ENCODE assay signal across 17 cellular contexts in genomic region chr11:134505125-134505524, GRCh38.
DNase-seq lines count a peak whose midpoint lies in the region; ATAC-seq and TF ChIP-seq lines count a peak whose summit lies in the region.
"Had no signal": no experiment of that assay in that cellular context is flagged by ENCODE, and none has a peak within 500 bp of the region (broad histone marks: within the 10 kb centered on the region; RNA-seq: fewer than 3 reads in every experiment).

No MANE protein-coding gene starts in this region.

- POLR2A ChIA-PET in SK-N-SH (lab: Yijun Ruan, JAX) = no interaction called here

- no peaks in the 10 kb centered on the region for H3K36me3 ChIP-seq in SK-N-SH (replicated peaks in 1 of 2; ENCODE audit: control insufficient read depth in 1 of 2, insufficient read depth in 2 of 2, low read length in 1 of 2)
- no peaks in the 10 kb centered on the region for H3K36me3 ChIP-seq in endodermal cell (ENCODE audit: control insufficient read depth, insufficient read depth, low read length)
- H3K36me3 ChIP-seq: BLaER1 treated with 17β-estradiol and CSF1 and Interleukin-3, amounts not matched to agents 10 nM and 100 nM had no signal

- H3K4me3 ChIP-seq in SK-N-SH (ENCODE audit: low read depth in 2 of 2, low read length in 1 of 2) = no peak overlapping the region
- no peak overlapping the region for H3K4me3 ChIP-seq in endodermal cell (ENCODE audit: low read length)
- H3K4me3 ChIP-seq: A549; BLaER1 treated with 17β-estradiol and CSF1 and Interleukin-3, amounts not matched to agents 10 nM and 100 nM had no signal

- CTCF ChIA-PET in SK-N-SH (lab: Yijun Ruan, JAX) = interaction anchor here (1.7 kb wide), 1 partner anchor 11 kb away, joined by 3 read pairs; no protein-coding TSS in a partner anchor

- no peak for ATAC-seq in effector memory CD8-positive, alpha-beta T cell (replicated peaks)
- ATAC-seq: A549; CD8-positive, alpha-beta T cell had no signal

- H3K4me3 Mint-ChIP-seq in endodermal cell = no peak overlapping the region
- no peak overlapping the region for H3K4me3 Mint-ChIP-seq in effector memory CD8-positive, alpha-beta T cell
- H3K4me3 Mint-ChIP-seq: B cell; CD4-positive, alpha-beta T cell; CD8-positive, alpha-beta T cell had no signal

- no peaks in the 10 kb centered on the region for H3K27me3 ChIP-seq in SK-N-SH (ENCODE audit: insufficient read depth)
- no peaks in the 10 kb centered on the region for H3K27me3 ChIP-seq in endodermal cell (ENCODE audit: control insufficient read depth, insufficient read depth, low read length, poor library complexity, severe bottlenecking)
- H3K27me3 ChIP-seq: BLaER1 treated with 17β-estradiol and CSF1 and Interleukin-3, amounts not matched to agents 10 nM and 100 nM had no signal

- H3K9me3 ChIP-seq in SK-N-SH = no peaks in the 10 kb centered on the region
- H3K9me3 ChIP-seq in endodermal cell (ENCODE audit: control insufficient read depth, low read length) = no peaks in the 10 kb centered on the region
- H3K9me3 ChIP-seq: A549; BLaER1 treated with 17β-estradiol and CSF1 and Interleukin-3, amounts not matched to agents 10 nM and 100 nM; Caco-2 had no signal

- H3K9me3 Mint-ChIP-seq in endodermal cell = no peaks in the 10 kb centered on the region
- no peaks in the 10 kb centered on the region for H3K9me3 Mint-ChIP-seq in effector memory CD8-positive, alpha-beta T cell
- H3K9me3 Mint-ChIP-seq: CD4-positive, alpha-beta T cell; CD8-positive, alpha-beta T cell had no signal

- H3K4me1 ChIP-seq in SK-N-SH (ENCODE audit: control insufficient read depth in 1 of 2, insufficient read depth in 2 of 2, low read depth in 1 of 2, low read length in 1 of 2) (peaks cover 0 to 9% of the 10 kb centered on the region in 2 experiments; a peak in 1 of 4 replicates), endodermal cell (ENCODE audit: control insufficient read depth, insufficient read depth, low read length) (no peaks in the 10 kb centered on the region)
- H3K4me1 ChIP-seq: A549, Caco-2 had no signal

- DNase-seq in activated effector memory CD4-positive, alpha-beta T cell treated with anti-CD3 and anti-CD28 coated beads, Interleukin-2, amount 50 U/mL, for 16 hours = peak; percentile 10
- no peak for DNase-seq in activated effector memory CD4-positive, alpha-beta T cell treated with Interleukin-2 at 50 U/mL for 16 hours
- DNase-seq in SK-N-SH (peak; percentile 54), endodermal cell (peak; percentile 5)
- no peak for DNase-seq in effector memory CD8-positive, alpha-beta T cell
- DNase-seq: AML-193; Calu3; CD8-positive, alpha-beta T cell; DMS79 treated with DMSO at 0.1 percent for 48 hours; GF-D8 had no signal

- H3K9me2 ChIP-seq in SK-N-SH = no peaks in the 10 kb centered on the region

- no peaks in the 10 kb centered on the region for H3F3A ChIP-seq in SK-N-SH (replicated peaks; ENCODE audit: insufficient read depth)

- H3K27ac ChIP-seq in SK-N-SH (ENCODE audit: low read depth in 2 of 2, low read length in 1 of 2) (no peak overlapping the region), endodermal cell (ENCODE audit: low read depth, low read length) (no peak overlapping the region)
- H3K27ac ChIP-seq: 22Rv1; A549; BLaER1 treated with 17β-estradiol and CSF1 and Interleukin-3, amounts not matched to agents 10 nM and 100 nM; C4-2B had no signal

- no peak overlapping the region for H3K27ac Mint-ChIP-seq in endodermal cell
- H3K27ac Mint-ChIP-seq in effector memory CD8-positive, alpha-beta T cell = no peak overlapping the region
- H3K27ac Mint-ChIP-seq: B cell; CD4-positive, alpha-beta T cell; CD8-positive, alpha-beta T cell had no signal

- H3K9ac ChIP-seq in SK-N-SH (no peak overlapping the region), endodermal cell (ENCODE audit: extremely low read depth, low read length, poor library complexity, severe bottlenecking) (no peak overlapping the region)
- H3K9ac ChIP-seq: BLaER1 treated with 17β-estradiol and CSF1 and Interleukin-3, amounts not matched to agents 10 nM and 100 nM had no signal

- no peak for TF ChIP-seq CTCF in SK-N-SH (IDR thresholded peaks at IDR 0.05)
- no peak for TF ChIP-seq CTCF in endodermal cell (conservative IDR thresholded peaks at IDR 0.05)

- peaks cover 35% of the 10 kb centered on the region for H3K27me3 Mint-ChIP-seq in endodermal cell (ENCODE audit: insufficient read depth)
- H3K27me3 Mint-ChIP-seq in effector memory CD8-positive, alpha-beta T cell = peaks cover 25 to 72% of the 10 kb centered on the region in 2 donors

- TF ChIP-seq RAD21 in SK-N-SH (IDR thresholded peaks at IDR 0.05; ENCODE audit: low read length) = no peak

- H3K36me3 Mint-ChIP-seq in endodermal cell (ENCODE audit: low read depth) = no peaks in the 10 kb centered on the region
- H3K36me3 Mint-ChIP-seq in effector memory CD8-positive, alpha-beta T cell (ENCODE audit: insufficient read depth) = peaks cover 2% of the 10 kb centered on the region
- H3K36me3 Mint-ChIP-seq: CD8-positive, alpha-beta T cell had no signal

- H4K20me1 ChIP-seq in SK-N-SH (ENCODE audit: insufficient read depth) = no peaks in the 10 kb centered on the region

- peaks cover 8% of the 10 kb centered on the region for H3K4me1 Mint-ChIP-seq in endodermal cell
- H3K4me1 Mint-ChIP-seq in effector memory CD8-positive, alpha-beta T cell (ENCODE audit: low read depth in 2 of 2) = peaks cover 0 to 3% of the 10 kb centered on the region in 2 donors
- H3K4me1 Mint-ChIP-seq: B cell had no signal

- TF ChIP-seq EP300 in SK-N-SH (IDR thresholded peaks at IDR 0.05; ENCODE audit: borderline replicate concordance in 1 of 2, low read depth in 1 of 2, low read length in 1 of 2) = no peak

- H2AFZ ChIP-seq in SK-N-SH (ENCODE audit: low read depth) = no peak overlapping the region

- WGBS in SK-N-SH (ENCODE audit: low lambda C conversion rate) = 20% methylated on average over 3 of the region's 3 CpGs
- WGBS in endodermal cell (ENCODE audit: insufficient coverage in 1 of 2, insufficient read length in 1 of 2), 2 experiments = 92 to 94% methylated on average over 2 to 3 of the region's 3 CpGs

- H3K4me2 ChIP-seq in SK-N-SH = no peak overlapping the region
- H3K4me2 ChIP-seq: A549; BLaER1 treated with 17β-estradiol and CSF1 and Interleukin-3, amounts not matched to agents 10 nM and 100 nM had no signal

- no peaks in the 10 kb centered on the region for H3K79me2 ChIP-seq in SK-N-SH (ENCODE audit: insufficient read depth)

TF ChIP-seq in SK-N-SH, 30 proteins besides CTCF, POLR2A, EP300 and RAD21:
- TF ChIP-seq GATA2 (CRISPR knock-in tag; IDR thresholded peaks at IDR 0.05) (peak; percentile 25; the same call in 1 of the 2 replicates), MAX (IDR thresholded peaks at IDR 0.05; ENCODE audit: low read depth) (no peak)

Comparison
In these comparisons a context has a peak if more than half of its experiments do, and no peak if none do; other contexts are left out.
1. DNase-seq: peak in activated effector memory CD4-positive, alpha-beta T cell treated with anti-CD3 and anti-CD28 coated beads, Interleukin-2, amount 50 U/mL, for 16 hours (single experiment), SK-N-SH (single experiment) and endodermal cell (single experiment); none in activated effector memory CD4-positive, alpha-beta T cell treated with Interleukin-2 at 50 U/mL for 16 hours (single experiment) and effector memory CD8-positive, alpha-beta T cell (0 of 3).